ENCODE assay signal across 6 cellular contexts in genomic region chr2:44074795-44075194, GRCh38.
DNase-seq lines count a peak whose midpoint lies in the region; ATAC-seq and TF ChIP-seq lines count a peak whose summit lies in the region.
"Not testable (repeated sequence)": the region's sequence is repeated elsewhere in the genome, so short reads cannot be mapped to it uniquely, and the experiment has no call there.

No MANE protein-coding gene starts in this region.

- 71% methylated on average over 10 of the region's 10 CpGs for WGBS in liver

- H2AFZ ChIP-seq in parathyroid adenoma: peak overlapping the region; percentile 2

- H3K27me3 ChIP-seq in dorsolateral prefrontal cortex; liver (ENCODE audit: control insufficient read depth in 4 of 4, insufficient read depth in 4 of 4, low read length in 3 of 4); parathyroid adenoma (ENCODE audit: control insufficient read depth, insufficient read depth, low read length); gastrocnemius medialis: not testable (repeated sequence)

- H3K36me3 ChIP-seq in liver (ENCODE audit: control insufficient read depth in 4 of 4, insufficient read depth in 3 of 4, low read depth in 1 of 4, low read length in 3 of 4); parathyroid adenoma (ENCODE audit: control insufficient read depth, insufficient read depth, low read length); gastrocnemius medialis: not testable (repeated sequence)

- H3K4me3 ChIP-seq in dorsolateral prefrontal cortex; liver (ENCODE audit: low read depth in 1 of 3, low read length in 3 of 3); parathyroid adenoma (ENCODE audit: low read depth, low read length); gastrocnemius medialis: not testable (repeated sequence)

- TF ChIP-seq CTCF in dorsolateral prefrontal cortex (IDR thresholded peaks at IDR 0.05 in 54 of 56, conservative IDR thresholded peaks at IDR 0.05 in 2 of 56; ENCODE audit: low read depth in 1 of 56, partially characterized antibody in 56 of 56); liver (IDR thresholded peaks at IDR 0.05; ENCODE audit: low read depth, low read length, missing input control); parathyroid adenoma (IDR thresholded peaks at IDR 0.05); gastrocnemius medialis (IDR thresholded peaks at IDR 0.05 in 4 of 5, conservative IDR thresholded peaks at IDR 0.05 in 1 of 5): not testable (repeated sequence)

- not testable (repeated sequence) for H3K9me3 ChIP-seq in liver (ENCODE audit: control insufficient read depth in 4 of 4, low read length in 3 of 4); parathyroid adenoma (ENCODE audit: control insufficient read depth, low read length); gastrocnemius medialis

- H3K27ac ChIP-seq in dorsolateral prefrontal cortex: peak overlapping the region in 50 of 59 donors; percentile 10 to 99 (median 94)
- H3K27ac ChIP-seq in liver (ENCODE audit: low read depth in 1 of 2, low read length in 2 of 2): peak overlapping the region; percentile 43 to 50
- H3K27ac ChIP-seq in parathyroid adenoma: not testable (repeated sequence)
- peak overlapping the region; percentile 79 to 95 (median 83) for H3K27ac ChIP-seq in gastrocnemius medialis
- H3K27ac ChIP-seq in temporal lobe (ENCODE audit: low read depth, low read length): peak overlapping the region; percentile 98

- not testable (repeated sequence) for DNase-seq in dorsolateral prefrontal cortex
- peak; percentile 45 for DNase-seq in mesenteric fat pad (ENCODE audit: low spot score)
- peak; percentile 44 to 77 for DNase-seq in gastrocnemius medialis

- not testable (repeated sequence) for H3K4me2 ChIP-seq in parathyroid adenoma (ENCODE audit: low read length)

- not testable (repeated sequence) for H3K9ac ChIP-seq in liver (ENCODE audit: low read depth in 1 of 2, low read length in 2 of 2); parathyroid adenoma

- TF ChIP-seq POLR2A in gastrocnemius medialis (IDR thresholded peaks at IDR 0.05): not testable (repeated sequence)

- not testable (repeated sequence) for H3K4me1 ChIP-seq in liver (ENCODE audit: control insufficient read depth in 4 of 4, insufficient read depth in 4 of 4, low read length in 3 of 4); parathyroid adenoma
- peaks cover 13 to 19% of the 10 kb centered on the region in 2 donors for H3K4me1 ChIP-seq in gastrocnemius medialis

- in situ Hi-C loops in gastrocnemius medialis (cut with MboI; ENCODE audit: low sequenced_read_pairs in 4 of 4): loop anchor here in 1 of 4 donors (25.0 kb wide), 1 partner anchor 213 kb away; the partner anchor contains the start of gene SLC3A1

- TF ChIP-seq RAD21 in liver (IDR thresholded peaks at IDR 0.05): not testable (repeated sequence)

- not testable (repeated sequence) for H3K79me2 ChIP-seq in parathyroid adenoma

- intact Hi-C loops in dorsolateral prefrontal cortex (cut with DNase I): not testable (repeated sequence)
- intact Hi-C loops in gastrocnemius medialis (cut with DNase I; ENCODE audit: low total_unique reads): loop anchor here (2.0 kb wide), 2 partner anchors 30 to 50 kb away; no protein-coding TSS in a partner anchor

- ATAC-seq in gastrocnemius medialis: peak; percentile 27 to 44
